8 cellular contexts compared by ENCODE assay signal in the genomic region with DNA sequence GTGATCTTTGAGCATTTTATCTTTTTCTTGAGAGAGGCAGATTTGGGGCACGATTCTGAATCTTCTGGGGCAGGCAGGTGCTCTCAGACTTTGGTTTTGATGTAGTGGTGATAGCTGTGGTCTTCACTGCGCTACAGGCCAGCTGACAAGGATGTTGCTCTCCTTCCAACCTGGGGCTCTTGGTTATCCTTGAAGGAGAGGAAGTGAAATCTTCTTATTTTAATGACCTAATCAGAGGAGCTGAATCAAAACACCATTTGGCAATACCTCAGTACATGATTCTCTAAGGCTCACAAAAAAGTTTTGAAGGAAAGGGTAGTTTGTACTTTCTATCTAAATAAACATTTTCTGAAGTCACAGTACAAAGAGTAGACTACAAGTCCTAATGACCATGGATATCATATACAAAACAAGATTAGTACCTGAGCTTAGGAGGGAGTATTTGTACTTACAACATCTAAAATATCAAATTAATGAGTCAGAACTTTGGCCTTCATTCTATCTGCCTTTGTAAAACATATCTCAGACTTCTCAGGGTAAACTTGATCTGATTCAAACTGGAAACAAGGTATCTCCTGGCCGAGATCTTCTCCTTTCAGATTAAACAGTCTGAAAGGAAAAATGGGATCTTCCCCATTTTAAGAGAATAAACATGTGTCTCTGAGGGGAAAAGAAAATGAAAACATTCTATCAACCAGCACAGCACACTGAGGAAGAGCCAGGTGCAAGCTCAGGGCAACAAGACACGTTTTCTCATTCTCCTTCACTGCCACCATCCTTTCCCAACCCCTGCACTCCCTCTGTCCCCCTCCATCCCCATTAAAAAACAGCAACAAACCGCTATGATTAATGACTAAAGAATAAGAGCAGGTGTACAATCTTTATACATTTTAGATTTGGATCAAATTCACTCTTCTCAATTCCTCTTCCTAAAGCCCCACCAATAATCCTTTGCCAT.
A peak's percentile ranks its signal among the peaks of the same experiment; 100 is the strongest.
DNase-seq lines count a peak whose midpoint lies in the region; ATAC-seq, FAIRE-seq and TF ChIP-seq lines count a peak whose summit lies in the region.

No MANE protein-coding gene starts in this region.

- peak overlapping the region; percentile 81 for H3K4me2 ChIP-seq in astrocyte (ENCODE audit: low read length)

- peak overlapping the region; percentile 16 for H2AFZ ChIP-seq in astrocyte (ENCODE audit: low read depth, low read length)

- peaks cover 39% of the 10 kb centered on the region for H3K4me1 Mint-ChIP-seq in astrocyte (ENCODE audit: low read depth, unreplicated experiment)

- no peaks in the 10 kb centered on the region for H3K79me2 ChIP-seq in astrocyte (ENCODE audit: insufficient read depth, low read length)

- no peaks in the 10 kb centered on the region for H3K36me3 Mint-ChIP-seq in astrocyte (ENCODE audit: low read depth, unreplicated experiment)

- H3K9ac ChIP-seq in astrocyte (ENCODE audit: low read length): peak overlapping the region; percentile 57

- H3K27me3 ChIP-seq in astrocyte (ENCODE audit: insufficient read depth, low read length): no peaks in the 10 kb centered on the region
- no peaks in the 10 kb centered on the region for H3K27me3 ChIP-seq in neutrophil
- H3K27me3 ChIP-seq in small intestine (ENCODE audit: control insufficient read depth in 2 of 2, insufficient read depth in 2 of 2, low read length in 2 of 2): no peaks in the 10 kb centered on the region

- ATAC-seq in GM19438 (IDR thresholded peaks at IDR 0.05; ENCODE audit: low read depth, unreplicated experiment) (peak; percentile 15), HG03280 (IDR thresholded peaks at IDR 0.05; ENCODE audit: unreplicated experiment) (peak; percentile 10)

- H4K20me1 ChIP-seq in astrocyte (ENCODE audit: insufficient read depth, low read length): no peaks in the 10 kb centered on the region

- H3K27ac ChIP-seq in astrocyte (ENCODE audit: low read depth, low read length) (peak overlapping the region; percentile 70), neutrophil (peak overlapping the region; percentile 100), small intestine (ENCODE audit: low read depth in 1 of 2, low read length in 1 of 2) (peak overlapping the region in 1 of 2 donors; percentile 70)

- H3K27me3 Mint-ChIP-seq in astrocyte (ENCODE audit: low read depth, unreplicated experiment): no peaks in the 10 kb centered on the region

- no peak for DNase-seq in astrocyte (ENCODE audit: low read depth)
- DNase-seq in stimulated activated CD4-positive, alpha-beta T cell treated with anti-CD3 and anti-CD28 coated beads, Interleukin-4, amount 100 ng/mL, for 4 hours: no peak
- DNase-seq in small intestine: no peak
- DNase-seq in amygdala (lab: John Stamatoyannopoulos, UW): no peak
- no peak for DNase-seq in NK-92 treated with Interleukin-12 subunit alpha and Interleukin-12 subunit beta, amount 100 ng/mL, for 24 hours (lab: John Stamatoyannopoulos, UW)

- peak overlapping the region; percentile 36 for H3K4me3 ChIP-seq in astrocyte (ENCODE audit: insufficient read depth, low read depth, low read length)
- peak overlapping the region; percentile 41 to 49 for H3K4me3 ChIP-seq in neutrophil (ENCODE audit: low read depth in 1 of 2, low read length in 1 of 2)
- no peak overlapping the region for H3K4me3 ChIP-seq in small intestine (ENCODE audit: low read depth in 1 of 2, low read length in 2 of 2)

- peaks cover 2% of the 10 kb centered on the region for H3K9me3 Mint-ChIP-seq in astrocyte (ENCODE audit: unreplicated experiment)

- H3K36me3 ChIP-seq in astrocyte (ENCODE audit: insufficient read depth, low read length): no peaks in the 10 kb centered on the region
- no peaks in the 10 kb centered on the region for H3K36me3 ChIP-seq in neutrophil
- H3K36me3 ChIP-seq in small intestine (ENCODE audit: control insufficient read depth in 2 of 2, insufficient read depth in 2 of 2, low read length in 2 of 2): no peaks in the 10 kb centered on the region

- peak overlapping the region; percentile 58 for H3K4me3 Mint-ChIP-seq in astrocyte (ENCODE audit: unreplicated experiment)

- TF ChIP-seq CTCF in astrocyte (IDR thresholded peaks at IDR 0.05; ENCODE audit: insufficient read depth, low read depth, low read length): no peak
- no peak for TF ChIP-seq CTCF in neutrophil (IDR thresholded peaks at IDR 0.05)

- 31 to 48% (median 37%) methylated on average over 5 of the region's 5 CpGs for WGBS in small intestine, 3 donors

- no peaks in the 10 kb centered on the region for H3K9me3 ChIP-seq in astrocyte (ENCODE audit: insufficient read depth, low read depth, low read length)
- no peaks in the 10 kb centered on the region for H3K9me3 ChIP-seq in neutrophil
- H3K9me3 ChIP-seq in small intestine (ENCODE audit: control insufficient read depth, low read depth): no peaks in the 10 kb centered on the region

- H3K27ac Mint-ChIP-seq in astrocyte (ENCODE audit: unreplicated experiment): peak overlapping the region; percentile 97

- peak; percentile 26 for FAIRE-seq in astrocyte (lab: Jason Lieb, UNC)
- no peak for FAIRE-seq in small intestine (lab: Jason Lieb, UNC)

- H3K4me1 ChIP-seq in astrocyte (ENCODE audit: insufficient read depth, low read length) (peaks cover 32% of the 10 kb centered on the region), neutrophil (ENCODE audit: control insufficient read depth in 1 of 2, insufficient read depth in 1 of 2, low read depth in 1 of 2, low read length in 1 of 2) (peaks cover 54 to 62% of the 10 kb centered on the region in 2 experiments), small intestine (ENCODE audit: control insufficient read depth in 2 of 2, insufficient read depth in 1 of 2, low read depth in 1 of 2, low read length in 1 of 2) (peaks cover 0 to 18% of the 10 kb centered on the region in 2 donors)

Comparison
In these comparisons a context has a peak if more than half of its experiments do, and no peak if none do; other contexts are left out.
1. H3K4me3 ChIP-seq: peak in astrocyte (single experiment) and neutrophil (2 of 2); none in small intestine (0 of 2).